ENCODE assay signal across 2 cellular contexts in the genomic region with DNA sequence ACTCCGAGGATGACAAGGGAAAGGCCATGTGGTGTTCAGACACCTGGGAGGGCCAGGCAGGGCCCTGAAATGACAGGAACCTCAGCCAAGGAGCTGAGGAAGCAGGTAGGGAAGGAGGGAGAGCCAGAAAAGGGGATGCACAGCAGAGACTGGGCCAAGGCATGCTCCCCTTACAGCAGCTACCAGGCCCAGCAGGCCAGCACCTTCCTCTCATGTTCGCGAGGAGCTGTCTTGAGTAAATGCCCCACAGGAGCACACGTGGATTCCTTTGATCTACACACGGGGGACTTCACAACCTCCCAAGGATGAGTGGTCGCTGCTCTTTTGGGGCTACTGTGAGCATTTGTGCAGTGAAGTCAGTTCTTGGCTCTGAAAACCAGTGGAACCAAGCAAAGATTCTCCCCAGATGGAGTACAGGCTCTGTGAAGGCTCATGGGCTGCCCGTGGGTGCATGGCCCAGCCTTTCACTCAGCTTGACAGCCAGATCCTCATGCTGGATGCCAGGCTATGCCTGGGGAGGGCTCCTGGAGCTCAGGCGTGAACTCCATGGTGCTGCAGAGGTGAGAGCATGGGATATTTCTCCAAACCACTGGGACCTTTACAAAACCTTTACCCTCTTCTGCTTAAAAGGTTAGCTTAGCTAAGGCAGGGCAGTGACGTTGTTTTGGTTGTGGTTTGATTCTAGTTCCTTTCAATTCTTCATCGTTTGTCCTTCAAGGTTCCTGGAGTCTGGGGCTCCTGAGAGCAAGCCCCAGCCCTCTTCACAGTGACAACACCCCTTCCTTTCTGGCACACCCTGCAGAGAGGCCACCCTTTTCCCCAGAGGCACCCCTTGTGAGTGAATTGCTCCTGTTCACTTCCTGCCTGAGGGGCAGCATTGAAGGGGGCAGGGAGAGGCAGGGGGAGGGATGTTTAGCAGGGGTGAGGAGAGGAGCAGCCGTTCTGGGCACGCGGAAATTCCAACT.
TF ChIP-seq lines count a peak whose summit lies in the region.

No MANE protein-coding gene starts in this region.

TF ChIP-seq in IMR-90, 13 proteins besides CTCF, POLR2A, EP300 and RAD21:
- TF ChIP-seq BHLHE40 (IDR thresholded peaks at IDR 0.05; ENCODE audit: low read depth, low read length), result no peak
- no peak for TF ChIP-seq NFE2L2 (IDR thresholded peaks at IDR 0.05; ENCODE audit: low read depth, low read length)
- no peak for TF ChIP-seq SMC3 (IDR thresholded peaks at IDR 0.05; ENCODE audit: low read depth, low read length)
- TF ChIP-seq MAZ (IDR thresholded peaks at IDR 0.05; ENCODE audit: borderline replicate concordance, low read depth, low read length), result no peak
- no peak for TF ChIP-seq RCOR1 (IDR thresholded peaks at IDR 0.05; ENCODE audit: insufficient replicate concordance, low read length)
- TF ChIP-seq, protein P1, sequence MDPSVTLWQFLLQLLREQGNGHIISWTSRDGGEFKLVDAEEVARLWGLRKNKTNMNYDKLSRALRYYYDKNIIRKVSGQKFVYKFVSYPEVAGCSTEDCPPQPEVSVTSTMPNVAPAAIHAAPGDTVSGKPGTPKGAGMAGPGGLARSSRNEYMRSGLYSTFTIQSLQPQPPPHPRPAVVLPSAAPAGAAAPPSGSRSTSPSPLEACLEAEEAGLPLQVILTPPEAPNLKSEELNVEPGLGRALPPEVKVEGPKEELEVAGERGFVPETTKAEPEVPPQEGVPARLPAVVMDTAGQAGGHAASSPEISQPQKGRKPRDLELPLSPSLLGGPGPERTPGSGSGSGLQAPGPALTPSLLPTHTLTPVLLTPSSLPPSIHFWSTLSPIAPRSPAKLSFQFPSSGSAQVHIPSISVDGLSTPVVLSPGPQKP (IDR thresholded peaks at IDR 0.05; ENCODE audit: borderline replicate concordance, low read depth, low read length), result no peak
- TF ChIP-seq CEBPB (IDR thresholded peaks at IDR 0.05; ENCODE audit: low read depth, low read length), result no peak
- TF ChIP-seq RFX5 (IDR thresholded peaks at IDR 0.05; ENCODE audit: low read depth, low read length), result no peak
- TF ChIP-seq MAFK (IDR thresholded peaks at IDR 0.05; ENCODE audit: low read depth, low read length), result no peak
- no peak for TF ChIP-seq CHD1 (IDR thresholded peaks at IDR 0.05; ENCODE audit: low read depth, low read length)
- no peak for TF ChIP-seq MXI1 (IDR thresholded peaks at IDR 0.05; ENCODE audit: borderline replicate concordance, low read depth, low read length)
- no peak for TF ChIP-seq FOS (IDR thresholded peaks at IDR 0.05; ENCODE audit: low read depth, low read length)
- no peak for TF ChIP-seq USF2 (IDR thresholded peaks at IDR 0.05; ENCODE audit: low read depth, low read length)

TF ChIP-seq in GM12878, 131 proteins besides CTCF, POLR2A, EP300 and RAD21:
- TF ChIP-seq HDGF (IDR thresholded peaks at IDR 0.05), result no peak
- TF ChIP-seq ZNF24 (IDR thresholded peaks at IDR 0.05), result no peak
- TF ChIP-seq MEF2B (IDR thresholded peaks at IDR 0.05; ENCODE audit: partially characterized antibody, poor library complexity, severe bottlenecking), result peak; percentile 61
- peak; percentile 28; the same call in 1 of the 2 replicates for TF ChIP-seq RUNX3 (IDR thresholded peaks at IDR 0.05; ENCODE audit: low read length)
